8 cellular contexts compared by ENCODE assay signal in the genomic region with DNA sequence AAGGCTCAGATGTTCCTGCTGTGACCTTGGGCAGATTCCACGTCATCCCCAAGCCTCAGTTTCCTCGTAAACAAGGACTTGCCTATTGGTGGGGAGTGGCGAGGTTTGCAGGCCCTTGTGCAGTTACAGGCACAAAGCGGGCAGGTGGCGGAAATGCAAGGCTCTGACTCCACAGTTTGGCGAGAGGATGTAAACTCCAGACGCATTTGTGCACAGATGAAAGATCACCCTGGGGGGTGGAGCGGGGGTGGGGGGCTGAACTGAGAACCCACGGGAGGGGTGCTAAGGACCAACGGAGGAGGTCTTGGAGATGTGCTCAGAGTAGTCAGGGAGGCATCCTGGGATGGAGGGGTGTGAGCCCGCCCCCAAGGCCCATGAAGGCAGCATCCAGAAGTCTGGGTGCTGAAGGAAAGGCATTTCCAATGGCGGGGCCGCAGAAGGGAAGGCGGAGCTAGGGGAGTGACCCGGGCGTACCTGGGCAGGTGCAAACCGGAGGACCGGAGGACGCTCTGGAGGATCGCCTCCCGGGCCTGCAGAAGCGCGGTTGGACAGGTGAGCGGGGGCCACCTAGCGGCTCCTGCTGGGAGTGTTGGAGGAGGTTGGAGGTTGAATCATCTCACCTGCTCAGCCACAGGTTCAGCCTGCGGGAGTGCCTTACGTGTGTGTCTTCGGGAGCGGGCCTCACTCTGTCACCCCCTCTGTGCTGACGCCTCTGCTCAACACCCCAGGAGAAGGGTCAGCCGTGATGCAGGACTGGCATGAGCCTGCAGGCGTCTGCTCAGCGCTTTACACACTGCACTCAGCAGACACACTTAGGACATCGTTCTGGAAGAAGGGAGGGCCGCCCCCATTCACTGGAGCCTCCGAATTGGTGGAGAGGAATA. TPM values are rescaled to one million over a fixed set of nuclear protein-coding genes. Genes with fewer than 3 reads are reported as not detected.
DNase-seq lines count a peak whose midpoint lies in the region; ATAC-seq and TF ChIP-seq lines count a peak whose summit lies in the region.

No MANE protein-coding gene starts in this region.

- intact Hi-C loops in esophagus squamous epithelium (cut with DNase I): loop anchor here (10.0 kb wide), 1 partner anchor 66 kb away; no protein-coding TSS in a partner anchor

- 1 to 4% methylated on average over 16 to 21 of the region's 36 CpGs for WGBS in esophagus squamous epithelium, 2 donors

- H3K4me3 ChIP-seq in BJ (ENCODE audit: low read depth, low read length) (no peak overlapping the region), HEK293 (ENCODE audit: low read depth, low read length) (no peak overlapping the region), esophagus squamous epithelium (peak overlapping the region in 1 of 4 donors; percentile 8), neural cell (ENCODE audit: low read length) (peak overlapping the region; percentile 51)

- no peaks in the 10 kb centered on the region for H3K4me1 ChIP-seq in HEK293 (ENCODE audit: control insufficient read depth, insufficient read depth, low read length)
- H3K4me1 ChIP-seq in esophagus squamous epithelium: peaks cover 20 to 51% (median 31%) of the 10 kb centered on the region in 3 donors

- no peak overlapping the region for H2AFZ ChIP-seq in neural cell (ENCODE audit: low read depth, low read length)

- no peaks in the 10 kb centered on the region for H3K9me3 ChIP-seq in HEK293 (ENCODE audit: control insufficient read depth, insufficient read depth, low read depth, low read length)
- no peaks in the 10 kb centered on the region for H3K9me3 ChIP-seq in esophagus squamous epithelium
- no peaks in the 10 kb centered on the region for H3K9me3 ChIP-seq in neural cell (ENCODE audit: low read length)

- no peaks in the 10 kb centered on the region for H3K9me2 ChIP-seq in neural cell (ENCODE audit: insufficient read depth, low read length)

- H4K20me1 ChIP-seq in neural cell (ENCODE audit: insufficient read depth): no peaks in the 10 kb centered on the region

- H3K36me3 ChIP-seq in BJ (ENCODE audit: control insufficient read depth, insufficient read depth, low read length) (no peaks in the 10 kb centered on the region), HEK293 (ENCODE audit: control insufficient read depth in 2 of 2, insufficient read depth in 1 of 2, low read length in 2 of 2) (no peaks in the 10 kb centered on the region), esophagus squamous epithelium (no peaks in the 10 kb centered on the region), neural cell (ENCODE audit: insufficient read depth, low read length) (no peaks in the 10 kb centered on the region)

- TF ChIP-seq CTCF in BJ (IDR thresholded peaks at IDR 0.05; ENCODE audit: insufficient read depth, low read depth, low read length) (peak; percentile 85), HEK293 (tag by site-specific recombination; IDR thresholded peaks at IDR 0.05) (peak; percentile 93), esophagus squamous epithelium (IDR thresholded peaks at IDR 0.05) (peak; percentile 31 to 94 (median 86)), neural cell (IDR thresholded peaks at IDR 0.05; ENCODE audit: poor library complexity, severe bottlenecking) (peak; percentile 95)

- TF ChIP-seq POLR2A in esophagus squamous epithelium (IDR thresholded peaks at IDR 0.05): no peak

- TF ChIP-seq RAD21 in neural cell (conservative IDR thresholded peaks at IDR 0.05): peak; percentile 92

- TF ChIP-seq EP300 in neural cell (conservative IDR thresholded peaks at IDR 0.05; ENCODE audit: poor library complexity, severe bottlenecking): no peak

- no peak overlapping the region for H3K4me2 ChIP-seq in neural cell (ENCODE audit: low read length)

- no peaks in the 10 kb centered on the region for H3K79me2 ChIP-seq in neural cell (replicated peaks; ENCODE audit: insufficient read depth, low read length)

- POLR2A ChIA-PET in BJ (lab: Charles Lee): no interaction called here
- POLR2A ChIA-PET in HEK293 (lab: Yijun Ruan, JAX): no interaction called here

- DNase-seq in BJ (ENCODE audit: low read depth) (no peak), NCI-H526 (lab: John Stamatoyannopoulos, UW) (peak; percentile 64 to 91), activated T-cell treated with anti-CD3 and anti-CD28 coated beads for 24 hours (ENCODE audit: low read depth) (peak; percentile 61), esophagus squamous epithelium (lab: John Stamatoyannopoulos, UW) (no peak), substantia nigra (lab: John Stamatoyannopoulos, UW) (peak in 37 of 49 donors; percentile 3 to 71 (median 32))

- H3K27me3 ChIP-seq in BJ (ENCODE audit: control insufficient read depth, insufficient read depth, low read length) (peaks cover 18% of the 10 kb centered on the region), esophagus squamous epithelium (peaks cover 16 to 90% (median 27%) of the 10 kb centered on the region in 4 donors), neural cell (ENCODE audit: insufficient read depth, low read depth, low read length) (peaks cover 47% of the 10 kb centered on the region)

- CTCF ChIA-PET in BJ (lab: Yijun Ruan, JAX): interaction anchor here (1.0 to 1.6 kb wide), 2 partner anchors 57 to 71 kb away, joined by 3 to 5 read pairs; no protein-coding TSS in a partner anchor
- CTCF ChIA-PET in HEK293 (lab: Yijun Ruan, JAX): interaction anchor here (0.5 to 6.8 kb wide), 17 partner anchors 13 to 1990 kb away, joined by 3 to 49 read pairs (median 3); no protein-coding TSS in a partner anchor

- no peak overlapping the region for H3K9ac ChIP-seq in neural cell (ENCODE audit: low read length)

- H3F3A ChIP-seq in neural cell (ENCODE audit: insufficient read depth, low read length, poor library complexity, severe bottlenecking): no peaks in the 10 kb centered on the region

- H3K27ac ChIP-seq in HEK293 (ENCODE audit: extremely low read depth, low read depth, low read length) (no peak overlapping the region), esophagus squamous epithelium (no peak overlapping the region), neural cell (ENCODE audit: low read length) (no peak overlapping the region), substantia nigra (ENCODE audit: low read depth, low read length, poor library complexity, severe bottlenecking) (no peak overlapping the region)

- ATAC-seq in HG03095 (IDR thresholded peaks at IDR 0.05; ENCODE audit: unreplicated experiment): no peak

TF ChIP-seq in HEK293, 187 proteins besides CTCF, POLR2A, EP300 and RAD21 (continues in another document):
- TF ChIP-seq GLIS2 (tag by site-specific recombination; IDR thresholded peaks at IDR 0.05) (peak; percentile 82), IKZF3 (tag by site-specific recombination; IDR thresholded peaks at IDR 0.05) (no peak), OSR2 (tag by site-specific recombination; IDR thresholded peaks at IDR 0.05) (no peak), ZNF664 (tag by site-specific recombination; IDR thresholded peaks at IDR 0.05) (no peak), ZNF138 (tag by site-specific recombination; IDR thresholded peaks at IDR 0.05; ENCODE audit: borderline replicate concordance) (no peak)
- TF ChIP-seq, protein P1, sequence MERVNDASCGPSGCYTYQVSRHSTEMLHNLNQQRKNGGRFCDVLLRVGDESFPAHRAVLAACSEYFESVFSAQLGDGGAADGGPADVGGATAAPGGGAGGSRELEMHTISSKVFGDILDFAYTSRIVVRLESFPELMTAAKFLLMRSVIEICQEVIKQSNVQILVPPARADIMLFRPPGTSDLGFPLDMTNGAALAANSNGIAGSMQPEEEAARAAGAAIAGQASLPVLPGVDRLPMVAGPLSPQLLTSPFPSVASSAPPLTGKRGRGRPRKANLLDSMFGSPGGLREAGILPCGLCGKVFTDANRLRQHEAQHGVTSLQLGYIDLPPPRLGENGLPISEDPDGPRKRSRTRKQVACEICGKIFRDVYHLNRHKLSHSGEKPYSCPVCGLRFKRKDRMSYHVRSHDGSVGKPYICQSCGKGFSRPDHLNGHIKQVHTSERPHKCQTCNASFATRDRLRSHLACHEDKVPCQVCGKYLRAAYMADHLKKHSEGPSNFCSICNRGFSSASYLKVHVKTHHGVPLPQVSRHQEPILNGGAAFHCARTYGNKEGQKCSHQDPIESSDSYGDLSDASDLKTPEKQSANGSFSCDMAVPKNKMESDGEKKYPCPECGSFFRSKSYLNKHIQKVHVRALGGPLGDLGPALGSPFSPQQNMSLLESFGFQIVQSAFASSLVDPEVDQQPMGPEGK (tag by site-specific recombination; IDR thresholded peaks at IDR 0.05): peak; percentile 26

TF ChIP-seq in neural cell, 6 proteins besides CTCF, POLR2A, EP300 and RAD21 (continues in another document):
- TF ChIP-seq, protein P2, sequence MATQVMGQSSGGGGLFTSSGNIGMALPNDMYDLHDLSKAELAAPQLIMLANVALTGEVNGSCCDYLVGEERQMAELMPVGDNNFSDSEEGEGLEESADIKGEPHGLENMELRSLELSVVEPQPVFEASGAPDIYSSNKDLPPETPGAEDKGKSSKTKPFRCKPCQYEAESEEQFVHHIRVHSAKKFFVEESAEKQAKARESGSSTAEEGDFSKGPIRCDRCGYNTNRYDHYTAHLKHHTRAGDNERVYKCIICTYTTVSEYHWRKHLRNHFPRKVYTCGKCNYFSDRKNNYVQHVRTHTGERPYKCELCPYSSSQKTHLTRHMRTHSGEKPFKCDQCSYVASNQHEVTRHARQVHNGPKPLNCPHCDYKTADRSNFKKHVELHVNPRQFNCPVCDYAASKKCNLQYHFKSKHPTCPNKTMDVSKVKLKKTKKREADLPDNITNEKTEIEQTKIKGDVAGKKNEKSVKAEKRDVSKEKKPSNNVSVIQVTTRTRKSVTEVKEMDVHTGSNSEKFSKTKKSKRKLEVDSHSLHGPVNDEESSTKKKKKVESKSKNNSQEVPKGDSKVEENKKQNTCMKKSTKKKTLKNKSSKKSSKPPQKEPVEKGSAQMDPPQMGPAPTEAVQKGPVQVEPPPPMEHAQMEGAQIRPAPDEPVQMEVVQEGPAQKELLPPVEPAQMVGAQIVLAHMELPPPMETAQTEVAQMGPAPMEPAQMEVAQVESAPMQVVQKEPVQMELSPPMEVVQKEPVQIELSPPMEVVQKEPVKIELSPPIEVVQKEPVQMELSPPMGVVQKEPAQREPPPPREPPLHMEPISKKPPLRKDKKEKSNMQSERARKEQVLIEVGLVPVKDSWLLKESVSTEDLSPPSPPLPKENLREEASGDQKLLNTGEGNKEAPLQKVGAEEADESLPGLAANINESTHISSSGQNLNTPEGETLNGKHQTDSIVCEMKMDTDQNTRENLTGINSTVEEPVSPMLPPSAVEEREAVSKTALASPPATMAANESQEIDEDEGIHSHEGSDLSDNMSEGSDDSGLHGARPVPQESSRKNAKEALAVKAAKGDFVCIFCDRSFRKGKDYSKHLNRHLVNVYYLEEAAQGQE (IDR thresholded peaks at IDR 0.05; ENCODE audit: borderline replicate concordance): no peak
- no peak for TF ChIP-seq MXI1 (conservative IDR thresholded peaks at IDR 0.05; ENCODE audit: poor library complexity, severe bottlenecking)

RNA-seq across cellular contexts. Expression of a gene that starts 1.9 kb away (rescaled TPM):
- polyA plus RNA-seq in BJ (2011; rRNA removed): 1.2 and 1.4 TPM in 2 replicates
- polyA minus RNA-seq in BJ (2011; rRNA and poly(A)+ RNA removed): 0.51 and 0.66 TPM in 2 replicates
- not detected for total RNA-seq in esophagus squamous epithelium
- 1.6 and 2.7 TPM in 2 replicates for polyA plus RNA-seq in neural cell
- 2.1 and 3.2 TPM in 2 replicates for polyA minus RNA-seq in neural cell

RNA-seq across cellular contexts. Expression of a gene that starts 44.3 kb away (rescaled TPM):
- polyA plus RNA-seq in BJ (2011; rRNA removed): not detected in 2 replicates
- not detected in 2 replicates for polyA minus RNA-seq in BJ (2011; rRNA and poly(A)+ RNA removed)
- total RNA-seq in esophagus squamous epithelium: under 1 TPM in 1 of 4 donors, not detected in 3; 0.18 TPM
- not detected in 2 replicates for polyA plus RNA-seq in neural cell
- polyA minus RNA-seq in neural cell: not detected in 2 replicates

Comparison
In these comparisons a context has a peak if more than half of its experiments do, and no peak if none do; other contexts are left out.
1. DNase-seq: peak in NCI-H526 (2 of 2), activated T-cell treated with anti-CD3 and anti-CD28 coated beads for 24 hours (single experiment) and substantia nigra (37 of 49); none in BJ (single experiment) and esophagus squamous epithelium (single experiment).
2. Peak in every context shown above with its lines, with median percentiles within 50 percentile points of each other: CTCF ChIP-seq.